11 cellular contexts compared by ENCODE assay signal in genomic region chr6:157464653-157465535, GRCh38.
DNase-seq lines count a peak whose midpoint lies in the region; ATAC-seq and TF ChIP-seq lines count a peak whose summit lies in the region.
"Had no signal": no experiment of that assay in that cellular context is flagged by ENCODE, and none has a peak within 500 bp of the region (broad histone marks: within the 10 kb centered on the region; RNA-seq: fewer than 3 reads in every experiment).

No MANE protein-coding gene starts in this region.

- no peak for TF ChIP-seq CTCF in HFFc6 (IDR thresholded peaks at IDR 0.05)
- TF ChIP-seq CTCF in smooth muscle cell (IDR thresholded peaks at IDR 0.05; ENCODE audit: borderline replicate concordance, insufficient read depth, poor library complexity, severe bottlenecking) = no peak

- H3K27ac ChIP-seq in smooth muscle cell (ENCODE audit: low read depth) = no peak overlapping the region

- no peaks in the 10 kb centered on the region; the same call in 1 of the 2 replicates for H3K27me3 Mint-ChIP-seq in HFFc6 (ENCODE audit: insufficient read depth)

- no peak overlapping the region for H3K27ac Mint-ChIP-seq in HFFc6

- no peak overlapping the region for H3K4me3 Mint-ChIP-seq in HFFc6

- WGBS in smooth muscle cell (ENCODE audit: low lambda C conversion rate) = 91% methylated on average over 11 of the region's 11 CpGs

- peaks cover 21% of the 10 kb centered on the region for H3K4me1 ChIP-seq in smooth muscle cell (ENCODE audit: low read depth)

- H4K20me1 ChIP-seq in smooth muscle cell (ENCODE audit: low read depth) = no peaks in the 10 kb centered on the region

- DNase-seq in germinal center (ENCODE audit: low spot score) (peak; percentile 24), NCI-H82 (lab: John Stamatoyannopoulos, UW) (no peak), HFFc6 (no peak), smooth muscle cell (lab: John Stamatoyannopoulos, UW; ENCODE audit: unreplicated experiment) (no peak)
- no peak for DNase-seq in effector CD4-positive, alpha-beta T cell
- DNase-seq: hypothalamus; NCI-H748 treated with DMSO at 0.1 percent for 48 hours; stimulated activated CD4-positive, alpha-beta T cell treated with anti-CD3 and anti-CD28 coated beads, Interleukin-12 subunit alpha, Interleukin-12 subunit beta, amount 100 ng/mL, for 4 hours had no signal

- no peak overlapping the region for H3K4me2 ChIP-seq in smooth muscle cell

- no peaks in the 10 kb centered on the region for H3K79me2 ChIP-seq in smooth muscle cell (ENCODE audit: low read depth)

- peak; percentile 53 for ATAC-seq in GM18498 (IDR thresholded peaks at IDR 0.05; ENCODE audit: unreplicated experiment)
- ATAC-seq in GM21367 (IDR thresholded peaks at IDR 0.05; ENCODE audit: unreplicated experiment) = peak; percentile 43
- peak; percentile 44 for ATAC-seq in HG03469 (IDR thresholded peaks at IDR 0.05; ENCODE audit: unreplicated experiment)

- H3K4me3 ChIP-seq in smooth muscle cell = no peak overlapping the region

- no peaks in the 10 kb centered on the region for H3K27me3 ChIP-seq in smooth muscle cell (ENCODE audit: low read depth)

- H3K9ac ChIP-seq in smooth muscle cell (ENCODE audit: low read depth) = no peak overlapping the region

- H3K9me3 Mint-ChIP-seq in HFFc6 = no peaks in the 10 kb centered on the region

- peaks cover 11% of the 10 kb centered on the region for H3K4me1 Mint-ChIP-seq in HFFc6 (ENCODE audit: low read depth)

- no peaks in the 10 kb centered on the region for H3K36me3 ChIP-seq in smooth muscle cell (ENCODE audit: low read depth)

- H3K36me3 Mint-ChIP-seq in HFFc6 (ENCODE audit: low read depth) = no peaks in the 10 kb centered on the region

- no peaks in the 10 kb centered on the region for H3F3A ChIP-seq in smooth muscle cell (ENCODE audit: low read depth)

- no peaks in the 10 kb centered on the region for H3K9me3 ChIP-seq in smooth muscle cell (replicated peaks; ENCODE audit: low read depth)

- no peak overlapping the region for H2AFZ ChIP-seq in smooth muscle cell (ENCODE audit: low read depth)
